26 cellular contexts compared by ENCODE assay signal in genomic region chr15:53536479-53537120, GRCh38.
DNase-seq lines count a peak whose midpoint lies in the region; ATAC-seq and TF ChIP-seq lines count a peak whose summit lies in the region.
"Had no signal": no experiment of that assay in that cellular context is flagged by ENCODE, and none has a peak within 500 bp of the region (broad histone marks: within the 10 kb centered on the region; RNA-seq: fewer than 3 reads in every experiment).

No MANE protein-coding gene starts in this region.

- H3K36me3 Mint-ChIP-seq in WTC11: no peaks in the 10 kb centered on the region

- DNase-seq in DMS53 (lab: John Stamatoyannopoulos, UW): peak; percentile 43
- DNase-seq in DMS53 treated with DMSO at 0.1 percent for 48 hours (lab: John Stamatoyannopoulos, UW; ENCODE audit: unreplicated experiment): no peak
- peak; percentile 56 for DNase-seq in HT1080 (ENCODE audit: low read depth)
- DNase-seq in SK-MEL-5 (ENCODE audit: low read depth, low spot score): peak; percentile 74
- DNase-seq in mesenchymal stem cell: no peak
- no peak for DNase-seq in WTC11 (ENCODE audit: low spot score)
- no peak for DNase-seq in HUDEP-2 (lab: John Stamatoyannopoulos, UW; ENCODE audit: unreplicated experiment in 76 of 76)
- no peak for DNase-seq in upper lobe of left lung
- DNase-seq: activated CD4-positive, alpha-beta T cell treated with anti-CD3 and anti-CD28 coated beads for 48 hours; activated CD8-positive, alpha-beta memory T cell treated with anti-CD3 and anti-CD28 coated beads for 24 hours; amygdala; DMS 273 treated with DMSO at 0.1 percent for 48 hours; effector CD4-positive, alpha-beta T cell; H9; left lung; mesendoderm; NCI-H345; ovary; Right ventricle myocardium superior; stimulated activated CD4-positive, alpha-beta T cell treated with anti-CD3 and anti-CD28 coated beads, Interleukin-1b, Interleukin-23, amount 100 ng/mL, for 48 hours; stimulated activated naive CD4-positive, alpha-beta T cell treated with Interleukin-2 at 50 U/mL for 16 hours had no signal

- H4K91ac ChIP-seq in mesenchymal stem cell (ENCODE audit: low read length): no peak overlapping the region

- H3K27ac ChIP-seq in mesenchymal stem cell (ENCODE audit: low read length, poor library complexity, severe bottlenecking) (peak overlapping the region; percentile 68), upper lobe of left lung (no peak overlapping the region)
- H3K27ac ChIP-seq: 22Rv1, left lung, ovary, suprapubic skin, VCaP had no signal

- H2BK15ac ChIP-seq in mesenchymal stem cell (ENCODE audit: low read depth, poor library complexity, severe bottlenecking): no peak overlapping the region

- no peak overlapping the region for H3K18ac ChIP-seq in mesenchymal stem cell (ENCODE audit: low read depth in 1 of 2, low read length in 2 of 2)

- H3K4me3 Mint-ChIP-seq in WTC11: no peak overlapping the region
- H3K4me3 Mint-ChIP-seq: H9; T-helper 2 cell treated with Interferon-gamma antibody and Interleukin-4, amounts not matched to agents 5 μg/mL and 100 μg/mL, for 36 hours had no signal

- H3K4me1 ChIP-seq in mesenchymal stem cell (ENCODE audit: control insufficient read depth, insufficient read depth, low read depth, low read length) (peaks cover 3% of the 10 kb centered on the region), upper lobe of left lung (no peaks in the 10 kb centered on the region)
- H3K4me1 ChIP-seq: left lung, suprapubic skin had no signal

- no peak overlapping the region for H3K4ac ChIP-seq in mesenchymal stem cell (ENCODE audit: low read depth in 1 of 2, low read length in 2 of 2)

- WGBS in mesenchymal stem cell: 73% methylated on average over 6 of the region's 6 CpGs
- WGBS in upper lobe of left lung, 2 donors: 86 to 87% methylated on average over 6 of the region's 6 CpGs

- TF ChIP-seq CTCF in WTC11 (IDR thresholded peaks at IDR 0.05) (no peak), upper lobe of left lung (IDR thresholded peaks at IDR 0.05) (no peak)

- H3K27ac Mint-ChIP-seq in WTC11: no peak overlapping the region
- H3K27ac Mint-ChIP-seq: activated naive CD4-positive, alpha-beta T cell treated with anti-CD3 and anti-CD28 coated beads, Interleukin-2, amount 50 U/mL, for 72 hours; H9; T-helper 2 cell treated with Interferon-gamma antibody and Interleukin-4, amounts not matched to agents 5 μg/mL and 100 μg/mL, for 36 hours had no signal

- TF ChIP-seq EP300 in upper lobe of left lung (IDR thresholded peaks at IDR 0.05): no peak

- no peak overlapping the region for H2AFZ ChIP-seq in mesenchymal stem cell (ENCODE audit: low read depth, low read length)

- no peak for TF ChIP-seq POLR2A in upper lobe of left lung (IDR thresholded peaks at IDR 0.05)

- no peaks in the 10 kb centered on the region for H3K27me3 ChIP-seq in mesenchymal stem cell (ENCODE audit: control insufficient read depth in 1 of 2, insufficient read depth in 1 of 2, low read length in 2 of 2)
- no peaks in the 10 kb centered on the region for H3K27me3 ChIP-seq in upper lobe of left lung
- H3K27me3 ChIP-seq: left lung, ovary, suprapubic skin had no signal

- ATAC-seq in WTC11 (no peak), upper lobe of left lung (ENCODE audit: low FRiP score in 2 of 2) (no peak)
- ATAC-seq: activated naive CD4-positive, alpha-beta T cell treated with anti-CD3 and anti-CD28 coated beads, Interleukin-2, amount 50 U/mL, for 72 hours; left lung had no signal

- no peak overlapping the region for H4K8ac ChIP-seq in mesenchymal stem cell (ENCODE audit: low read length)

- peaks cover 21% of the 10 kb centered on the region for H3K4me1 Mint-ChIP-seq in WTC11

- H3K36me3 ChIP-seq in mesenchymal stem cell (ENCODE audit: control insufficient read depth in 1 of 2, insufficient read depth in 2 of 2, low read depth in 1 of 2, low read length in 2 of 2) (no peaks in the 10 kb centered on the region), upper lobe of left lung (no peaks in the 10 kb centered on the region)
- H3K36me3 ChIP-seq: left lung, ovary, suprapubic skin had no signal

- no peak overlapping the region for H2AK5ac ChIP-seq in mesenchymal stem cell (ENCODE audit: low read length, severe bottlenecking)

- no peak overlapping the region for H3K4me2 ChIP-seq in mesenchymal stem cell (ENCODE audit: low read length, poor library complexity, severe bottlenecking)

- no peak overlapping the region for H2BK12ac ChIP-seq in mesenchymal stem cell (ENCODE audit: low read length in 2 of 2)

- H3K4me3 ChIP-seq in mesenchymal stem cell (ENCODE audit: insufficient read depth in 1 of 2, low read depth in 1 of 2, low read length in 2 of 2): no peak overlapping the region
- H3K4me3 ChIP-seq in upper lobe of left lung: no peak overlapping the region
- H3K4me3 ChIP-seq: left lung, ovary, suprapubic skin had no signal

- H3K79me1 ChIP-seq in mesenchymal stem cell (replicated peaks; ENCODE audit: low read length, poor library complexity, severe bottlenecking): peaks cover 3% of the 10 kb centered on the region

- POLR2A ChIA-PET in WTC11 (lab: Charles Lee): no interaction called here

- H3K9me3 Mint-ChIP-seq in WTC11: no peaks in the 10 kb centered on the region

- H3K9me3 ChIP-seq in mesenchymal stem cell (ENCODE audit: control insufficient read depth, low read length) (no peaks in the 10 kb centered on the region), upper lobe of left lung (no peaks in the 10 kb centered on the region)
- H3K9me3 ChIP-seq: left lung, ovary, suprapubic skin had no signal

- H3K27me3 Mint-ChIP-seq in WTC11 (ENCODE audit: low read depth): no peaks in the 10 kb centered on the region

- H2BK5ac ChIP-seq in mesenchymal stem cell (ENCODE audit: low read depth, low read length, poor library complexity, severe bottlenecking): no peak overlapping the region

- H2BK120ac ChIP-seq in mesenchymal stem cell (ENCODE audit: low read depth, low read length): no peak overlapping the region

- H3K14ac ChIP-seq in mesenchymal stem cell (ENCODE audit: low read length in 2 of 2): no peak overlapping the region

- H3K9ac ChIP-seq in mesenchymal stem cell (ENCODE audit: low read length): no peak overlapping the region

- no peak overlapping the region for H3K23ac ChIP-seq in mesenchymal stem cell (ENCODE audit: low read length in 2 of 2)

- CTCF ChIA-PET in WTC11 (lab: Charles Lee): interaction anchor here (0.5 to 1.1 kb wide), 2 partner anchors 231 to 1572 kb away, joined by 3 read pairs; no protein-coding TSS in a partner anchor

- in situ Hi-C loops in SK-MEL-5 (cut with HindIII; ENCODE audit: low pct_unique_long_range_greater_than_20kb, low sequenced_read_pairs): no loop called here

TF ChIP-seq in WTC11, 78 proteins besides CTCF, POLR2A, EP300 and RAD21 (continues in another document):
- TF ChIP-seq ZNF219 (CRISPR knock-in tag; IDR thresholded peaks at IDR 0.05; ENCODE audit: borderline replicate concordance) (no peak), CBFB (CRISPR knock-in tag; IDR thresholded peaks at IDR 0.05; ENCODE audit: low read depth) (no peak), KAT7 (CRISPR knock-in tag; IDR thresholded peaks at IDR 0.05; ENCODE audit: borderline replicate concordance) (no peak), CREB1 (CRISPR knock-in tag; IDR thresholded peaks at IDR 0.05) (no peak), ZNF138 (CRISPR knock-in tag; conservative IDR thresholded peaks at IDR 0.05) (no peak), EMX1 (CRISPR knock-in tag; IDR thresholded peaks at IDR 0.05) (no peak), ZNF425 (CRISPR knock-in tag; conservative IDR thresholded peaks at IDR 0.05) (no peak), AR (CRISPR knock-in tag; IDR thresholded peaks at IDR 0.05) (no peak), ATF1 (CRISPR knock-in tag; IDR thresholded peaks at IDR 0.05) (no peak)

Comparison
In these comparisons a context has a peak if more than half of its experiments do, and no peak if none do; other contexts are left out.
1. DNase-seq: peak in DMS53 (single experiment), HT1080 (single experiment) and SK-MEL-5 (single experiment); none in DMS53 treated with DMSO at 0.1 percent for 48 hours (single experiment), mesenchymal stem cell (single experiment), WTC11 (single experiment), HUDEP-2 (0 of 76) and upper lobe of left lung (0 of 2).